In the genomic region with DNA sequence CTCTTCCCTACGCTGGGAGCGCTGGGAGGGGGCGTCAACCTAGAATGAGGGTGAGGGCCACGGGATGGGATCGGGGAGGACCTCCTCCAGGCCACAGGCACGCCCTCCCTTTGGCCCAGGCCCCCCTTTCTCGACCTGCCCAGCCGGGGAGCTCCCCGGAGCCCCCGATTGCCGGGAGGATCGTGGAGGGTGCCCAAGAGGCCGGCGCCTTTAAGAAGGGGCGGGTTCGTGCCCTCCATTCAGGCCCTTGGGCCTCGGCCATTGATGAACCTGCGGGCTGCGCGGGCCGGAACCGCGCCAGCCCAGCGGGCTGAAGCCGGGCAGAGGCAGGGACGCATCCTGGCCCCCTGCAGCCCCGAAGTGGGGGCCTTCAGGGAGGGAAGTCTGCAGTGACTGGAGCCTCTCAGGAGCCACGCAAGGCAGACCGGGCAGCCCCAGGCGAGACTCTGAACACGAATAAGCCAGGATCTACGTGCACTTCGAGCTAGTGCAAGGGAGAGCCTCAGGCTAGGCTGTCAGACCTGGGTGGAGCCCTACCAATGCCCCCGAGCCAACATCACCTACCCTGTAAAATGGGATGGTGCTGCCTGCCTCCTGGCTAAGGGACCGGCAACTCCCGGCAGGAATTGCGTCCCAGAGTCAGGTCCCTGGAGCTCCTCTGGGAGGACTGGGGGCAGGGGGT, we compare ENCODE assay signal across 8 cellular contexts. TPM values are rescaled to one million over a fixed set of nuclear protein-coding genes. Genes with fewer than 3 reads are reported as not detected.
DNase-seq lines count a peak whose midpoint lies in the region; ATAC-seq and TF ChIP-seq lines count a peak whose summit lies in the region.

No MANE protein-coding gene starts in this region.

- H3K4me1 Mint-ChIP-seq in activated CD4-positive, alpha-beta memory T cell treated with anti-CD3 and anti-CD28 coated beads, Interleukin-2, amount 10 ng/mL, durations not matched to agents 7 days and 5 days: peaks cover 29% of the 10 kb centered on the region

- CTCF ChIA-PET in activated CD4-positive, alpha-beta memory T cell treated with anti-CD3 and anti-CD28 coated beads, Interleukin-2, amount 10 ng/mL, durations not matched to agents 7 days and 5 days (lab: Charles Lee): interaction anchor here (1.0 kb wide), 1 partner anchor 109 kb away, joined by 3 read pairs; a partner anchor contains a TSS

- no peak for TF ChIP-seq CTCF in omental fat pad (IDR thresholded peaks at IDR 0.05)

- H3K27me3 Mint-ChIP-seq in activated CD4-positive, alpha-beta memory T cell treated with anti-CD3 and anti-CD28 coated beads, Interleukin-2, amount 10 ng/mL, durations not matched to agents 7 days and 5 days: peaks cover 30% of the 10 kb centered on the region

- DNase-seq in NCI-H748 (lab: John Stamatoyannopoulos, UW; ENCODE audit: unreplicated experiment) (peak; percentile 65), NCI-H748 treated with DMSO at 0.1 percent for 48 hours (lab: John Stamatoyannopoulos, UW) (no peak), glomerular visceral epithelial cell (ENCODE audit: extremely low spot score) (peak; percentile 44), omental fat pad (ENCODE audit: low spot score) (no peak), activated gamma-delta T cell treated with Interleukin-2 at 50 U/mL for 16 hours (no peak)
- DNase-seq in Jurkat, Clone E6-1 (ENCODE audit: low read depth, low spot score): no peak
- no peak for DNase-seq in activated CD4-positive, alpha-beta memory T cell treated with anti-CD3 and anti-CD28 coated beads, Interleukin-2, amount 10 ng/mL, durations not matched to agents 7 days and 5 days

- peak overlapping the region; percentile 35 for H3K4me3 Mint-ChIP-seq in activated CD4-positive, alpha-beta memory T cell treated with anti-CD3 and anti-CD28 coated beads, Interleukin-2, amount 10 ng/mL, durations not matched to agents 7 days and 5 days

- ATAC-seq in omental fat pad (ENCODE audit: low FRiP score) (peak; percentile 20), GM21423 (IDR thresholded peaks at IDR 0.05; ENCODE audit: unreplicated experiment) (no peak)

- no peaks in the 10 kb centered on the region for H3K9me3 Mint-ChIP-seq in activated CD4-positive, alpha-beta memory T cell treated with anti-CD3 and anti-CD28 coated beads, Interleukin-2, amount 10 ng/mL, durations not matched to agents 7 days and 5 days

- POLR2A ChIA-PET in activated CD4-positive, alpha-beta memory T cell treated with anti-CD3 and anti-CD28 coated beads, Interleukin-2, amount 10 ng/mL, durations not matched to agents 7 days and 5 days (lab: Charles Lee): no interaction called here

- H3K4me3 ChIP-seq in Jurkat, Clone E6-1 (ENCODE audit: low read length): peak overlapping the region; percentile 63

- H3K36me3 Mint-ChIP-seq in activated CD4-positive, alpha-beta memory T cell treated with anti-CD3 and anti-CD28 coated beads, Interleukin-2, amount 10 ng/mL, durations not matched to agents 7 days and 5 days (ENCODE audit: low read depth): no peaks in the 10 kb centered on the region

- H3K27ac Mint-ChIP-seq in activated CD4-positive, alpha-beta memory T cell treated with anti-CD3 and anti-CD28 coated beads, Interleukin-2, amount 10 ng/mL, durations not matched to agents 7 days and 5 days: no peak overlapping the region

RNA-seq across cellular contexts. Expression of a gene that starts 0.9 kb away (rescaled TPM):
- polyA plus RNA-seq in Jurkat, Clone E6-1 (2012; ENCODE audit: insufficient read depth, insufficient read length): 5.2 TPM
- 1 to 10 TPM; 2.1 to 2.3 TPM for total RNA-seq in activated CD4-positive, alpha-beta memory T cell treated with anti-CD3 and anti-CD28 coated beads, Interleukin-2, amount 10 ng/mL, durations not matched to agents 7 days and 5 days
- 10 to 100 TPM in 1 of 4 donors, 1 to 10 TPM in 3; 2.8 to 21.3 (median 6.3) TPM for total RNA-seq in omental fat pad

Comparison
In these comparisons a context has a peak if more than half of its experiments do, and no peak if none do; other contexts are left out.
1. DNase-seq: peak in NCI-H748 (single experiment) and glomerular visceral epithelial cell (single experiment); none in NCI-H748 treated with DMSO at 0.1 percent for 48 hours (single experiment), Jurkat, Clone E6-1 (single experiment), activated CD4-positive, alpha-beta memory T cell treated with anti-CD3 and anti-CD28 coated beads, Interleukin-2, amount 10 ng/mL, durations not matched to agents 7 days and 5 days (single experiment), omental fat pad (single experiment) and activated gamma-delta T cell treated with Interleukin-2 at 50 U/mL for 16 hours (single experiment).